Comparison of ENCODE assay signal across 21 cellular contexts in genomic region chr7:27918503-27918902, GRCh38.
DNase-seq lines count a peak whose midpoint lies in the region; ATAC-seq, FAIRE-seq and TF ChIP-seq lines count a peak whose summit lies in the region.
"Had no signal": no experiment of that assay in that cellular context is flagged by ENCODE, and none has a peak within 500 bp of the region (broad histone marks: within the 10 kb centered on the region; RNA-seq: fewer than 3 reads in every experiment).

No MANE protein-coding gene starts in this region.

- peaks cover 0 to 21% (median 0%) of the 10 kb centered on the region in 11 experiments; a peak in 3 of 22 replicates for H3K36me3 ChIP-seq in BLaER1 treated with 17β-estradiol and CSF1 and Interleukin-3, amounts not matched to agents 10 nM and 100 nM
- H3K36me3 ChIP-seq in OCI-LY1 (ENCODE audit: insufficient read depth, low read length), result no peaks in the 10 kb centered on the region
- H3K36me3 ChIP-seq in suprapubic skin, result no peaks in the 10 kb centered on the region

- H3K36me3 Mint-ChIP-seq in progenitor cell of endocrine pancreas (ENCODE audit: insufficient read depth), result no peaks in the 10 kb centered on the region
- H3K36me3 Mint-ChIP-seq: CD8-positive, alpha-beta T cell had no signal

- H3K4me1 ChIP-seq in BLaER1 treated with 17β-estradiol and CSF1 and Interleukin-3, amounts not matched to agents 10 nM and 100 nM, result peaks cover 24 to 49% (median 40%) of the 10 kb centered on the region in 10 experiments
- H3K4me1 ChIP-seq in OCI-LY1 (ENCODE audit: insufficient read depth, low read length, severe bottlenecking) (peaks cover 77% of the 10 kb centered on the region), suprapubic skin (peaks cover 5% of the 10 kb centered on the region)

- H4K20me1 ChIP-seq in BLaER1 treated with 17β-estradiol and CSF1 and Interleukin-3, amounts not matched to agents 10 nM and 100 nM, result peaks cover 0 to 41% (median 11%) of the 10 kb centered on the region in 11 experiments; a peak in 12 of 22 replicates
- no peaks in the 10 kb centered on the region for H4K20me1 ChIP-seq in OCI-LY1 (ENCODE audit: insufficient read depth, low read length)

- no peak overlapping the region for H3K27ac Mint-ChIP-seq in progenitor cell of endocrine pancreas
- H3K27ac Mint-ChIP-seq: CD8-positive, alpha-beta T cell; T-helper 17 cell had no signal

- no peak overlapping the region for H3K9ac ChIP-seq in BLaER1 treated with 17β-estradiol and CSF1 and Interleukin-3, amounts not matched to agents 10 nM and 100 nM
- peak overlapping the region; percentile 23 for H3K9ac ChIP-seq in OCI-LY1 (ENCODE audit: low read length)

- FAIRE-seq in HTR-8/SVneo (lab: Jason Lieb, UNC), result no peak
- FAIRE-seq: G401.6, GM19239, H1 had no signal

- 78% methylated on average over 1 of the region's 1 CpG for WGBS in suprapubic skin

- no peaks in the 10 kb centered on the region for H3K9me2 ChIP-seq in OCI-LY1 (ENCODE audit: low read depth, low read length)

- TF ChIP-seq CTCF in OCI-LY1 (IDR thresholded peaks at IDR 0.05; ENCODE audit: low read length) (no peak), progenitor cell of endocrine pancreas (IDR thresholded peaks at IDR 0.05; ENCODE audit: unreplicated experiment) (no peak), suprapubic skin (IDR thresholded peaks at IDR 0.05) (no peak)

- peaks cover 0 to 12% (median 7%) of the 10 kb centered on the region in 11 experiments; a peak in 6 of 22 replicates for H3K9me3 ChIP-seq in BLaER1 treated with 17β-estradiol and CSF1 and Interleukin-3, amounts not matched to agents 10 nM and 100 nM (replicated peaks in 1 of 11)
- H3K9me3 ChIP-seq in OCI-LY1 (ENCODE audit: low read length) (no peaks in the 10 kb centered on the region), suprapubic skin (no peaks in the 10 kb centered on the region)

- no peak overlapping the region for H3K4me3 Mint-ChIP-seq in progenitor cell of endocrine pancreas (ENCODE audit: low read depth)
- H3K4me3 Mint-ChIP-seq: CD8-positive, alpha-beta T cell; T-helper 17 cell had no signal

- no peaks in the 10 kb centered on the region for H3K27me3 ChIP-seq in BLaER1 treated with 17β-estradiol and CSF1 and Interleukin-3, amounts not matched to agents 10 nM and 100 nM
- H3K27me3 ChIP-seq in OCI-LY1 (ENCODE audit: insufficient read depth, low read length) (no peaks in the 10 kb centered on the region), suprapubic skin (no peaks in the 10 kb centered on the region)

- no peaks in the 10 kb centered on the region for H3K79me2 ChIP-seq in OCI-LY1 (ENCODE audit: insufficient read depth, low read length)

- no peaks in the 10 kb centered on the region for H3F3A ChIP-seq in OCI-LY1 (ENCODE audit: insufficient read depth, low read length)

- H3K27me3 Mint-ChIP-seq in progenitor cell of endocrine pancreas, result no peaks in the 10 kb centered on the region
- H3K27me3 Mint-ChIP-seq: T-helper 17 cell had no signal

- no peak for DNase-seq in epithelial cell of prostate (ENCODE audit: low read depth, low spot score)
- no peak for DNase-seq in HTR-8/SVneo (ENCODE audit: insufficient read length, low spot score)
- no peak for DNase-seq in progenitor cell of endocrine pancreas (ENCODE audit: low spot score, unreplicated experiment)
- DNase-seq in suprapubic skin (ENCODE audit: low spot score in 2 of 2), result no peak
- DNase-seq: C1 segment of cervical spinal cord; CD8-positive, alpha-beta T cell; MM.1S; NCI-H1092; NCI-H1436; NCI-H187 treated with DMSO at 0.1 percent for 48 hours; NCI-H2107; NCI-H748 treated with DMSO at 0.1 percent for 48 hours; T-helper 17 cell had no signal

- H2AFZ ChIP-seq in OCI-LY1 (ENCODE audit: low read length), result no peak overlapping the region

- H3K27ac ChIP-seq in BLaER1 treated with 17β-estradiol and CSF1 and Interleukin-3, amounts not matched to agents 10 nM and 100 nM, result no peak overlapping the region
- peak overlapping the region; percentile 95 for H3K27ac ChIP-seq in OCI-LY1 (ENCODE audit: low read depth, low read length, poor library complexity, severe bottlenecking)
- peak overlapping the region; percentile 86 for H3K27ac ChIP-seq in epithelial cell of prostate
- no peak overlapping the region for H3K27ac ChIP-seq in suprapubic skin

- no peak for TF ChIP-seq POLR2A in suprapubic skin (IDR thresholded peaks at IDR 0.05)

- H3K4me3 ChIP-seq in BLaER1 treated with 17β-estradiol and CSF1 and Interleukin-3, amounts not matched to agents 10 nM and 100 nM, result no peak overlapping the region
- H3K4me3 ChIP-seq in OCI-LY1 (ENCODE audit: low read depth, low read length, poor library complexity, severe bottlenecking) (no peak overlapping the region), suprapubic skin (no peak overlapping the region)

- no peak for TF ChIP-seq EP300 in suprapubic skin (IDR thresholded peaks at IDR 0.05)

- ATAC-seq in HG02610 (IDR thresholded peaks at IDR 0.05; ENCODE audit: unreplicated experiment), result peak; percentile 51
- ATAC-seq: CD8-positive, alpha-beta T cell; HCT116; Right ventricle myocardium inferior; T-helper 17 cell had no signal

- peak overlapping the region in 7 of 11 experiments; percentile 4 to 32 (median 19); a peak in 8 of 22 replicates for H3K4me2 ChIP-seq in BLaER1 treated with 17β-estradiol and CSF1 and Interleukin-3, amounts not matched to agents 10 nM and 100 nM
- H3K4me2 ChIP-seq in OCI-LY1 (ENCODE audit: low read length), result peak overlapping the region; percentile 24

- peaks cover 3% of the 10 kb centered on the region for H3K9me3 Mint-ChIP-seq in progenitor cell of endocrine pancreas (ENCODE audit: low read depth)

- peaks cover 11% of the 10 kb centered on the region for H3K4me1 Mint-ChIP-seq in progenitor cell of endocrine pancreas (ENCODE audit: low read depth)

Comparison
In these comparisons a context has a peak if more than half of its experiments do, and no peak if none do; other contexts are left out.
1. H3K27ac ChIP-seq: peak in OCI-LY1 (single experiment) and epithelial cell of prostate (single experiment); none in BLaER1 treated with 17β-estradiol and CSF1 and Interleukin-3, amounts not matched to agents 10 nM and 100 nM (0 of 11) and suprapubic skin (single experiment).